In the genomic region with DNA sequence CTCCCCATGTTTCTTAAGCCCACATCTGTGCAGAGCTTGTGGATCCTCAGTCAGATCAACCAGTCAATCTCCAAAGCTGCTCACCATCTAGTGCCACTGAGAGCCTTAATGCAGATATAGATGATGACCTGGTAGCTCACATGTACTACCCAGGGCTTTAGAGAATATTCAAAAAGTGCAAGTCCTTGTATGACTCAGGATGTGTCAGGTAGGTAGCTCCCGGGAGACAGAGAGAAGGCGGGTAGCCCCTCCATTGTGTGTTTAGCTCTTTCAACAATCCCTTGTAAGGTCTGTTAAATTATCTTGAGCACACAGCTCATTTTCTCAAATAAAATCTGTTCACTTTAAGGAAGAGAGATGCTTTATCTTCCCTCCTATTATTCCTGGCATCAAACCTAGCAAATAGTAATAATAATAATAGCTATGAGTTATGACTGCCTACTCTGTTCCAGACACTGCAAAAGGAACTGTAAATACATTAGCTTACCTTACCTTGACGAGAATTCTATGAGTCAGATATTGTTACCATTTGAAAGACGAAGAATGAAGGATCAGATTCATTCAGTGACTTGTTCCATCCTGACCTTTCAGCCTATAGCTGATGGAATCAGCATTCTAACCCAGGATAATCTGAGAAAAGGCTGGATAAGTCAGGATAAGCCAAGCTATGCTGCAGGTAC, we compare ENCODE assay signal across 10 cellular contexts. TPM values are rescaled to one million over a fixed set of nuclear protein-coding genes. Genes with fewer than 3 reads are reported as not detected.
DNase-seq lines count a peak whose midpoint lies in the region; ATAC-seq, FAIRE-seq and TF ChIP-seq lines count a peak whose summit lies in the region.
"Had no signal": no experiment of that assay in that cellular context is flagged by ENCODE, and none has a peak within 500 bp of the region (broad histone marks: within the 10 kb centered on the region; RNA-seq: fewer than 3 reads in every experiment).

No MANE protein-coding gene starts in this region.

- H3K4me1 ChIP-seq in esophagus muscularis mucosa: no peaks in the 10 kb centered on the region
- H3K4me1 ChIP-seq: adrenal gland had no signal

- no peak overlapping the region for H3K27ac ChIP-seq in esophagus muscularis mucosa (replicated peaks in 1 of 4)
- H3K27ac ChIP-seq: adrenal gland had no signal

- WGBS in esophagus muscularis mucosa: 67% methylated on average over 4 of the region's 4 CpGs

- FAIRE-seq in GM18507 (lab: Jason Lieb, UNC): peak; percentile 69

- TF ChIP-seq EP300 in esophagus muscularis mucosa (IDR thresholded peaks at IDR 0.05): no peak

- no peak for DNase-seq in GM18507 (ENCODE audit: extremely low spot score, insufficient read length, low read depth)
- peak; percentile 68 for DNase-seq in esophagus muscularis mucosa (ENCODE audit: extremely low spot score)
- no peak for DNase-seq in GOT3 (lab: John Stamatoyannopoulos, UW)
- no peak for DNase-seq in ecto neural progenitor cell (ENCODE audit: low spot score)
- no peak for DNase-seq in ACHN
- DNase-seq in NCI-H2227 (lab: John Stamatoyannopoulos, UW; ENCODE audit: unreplicated experiment): no peak

- H3K4me3 ChIP-seq in esophagus muscularis mucosa: no peak overlapping the region
- H3K4me3 ChIP-seq: adrenal gland, skin epidermis had no signal

- H3K36me3 ChIP-seq in esophagus muscularis mucosa: no peaks in the 10 kb centered on the region
- H3K36me3 ChIP-seq: adrenal gland had no signal

- no peak for TF ChIP-seq POLR2A in esophagus muscularis mucosa (IDR thresholded peaks at IDR 0.05; ENCODE audit: low read depth)

- no peak for TF ChIP-seq CTCF in esophagus muscularis mucosa (IDR thresholded peaks at IDR 0.05)

- ATAC-seq in GM21367 (IDR thresholded peaks at IDR 0.05; ENCODE audit: unreplicated experiment): peak; percentile 36
- peak; percentile 58 for ATAC-seq in HG03378 (IDR thresholded peaks at IDR 0.05; ENCODE audit: unreplicated experiment)

- H3K27me3 ChIP-seq in esophagus muscularis mucosa: peaks cover 0 to 9% (median 0%) of the 10 kb centered on the region in 4 donors
- H3K27me3 ChIP-seq: adrenal gland had no signal

- intact Hi-C loops in esophagus muscularis mucosa (cut with DNase I): no loop called here

- no peaks in the 10 kb centered on the region for H3K9me3 ChIP-seq in esophagus muscularis mucosa
- H3K9me3 ChIP-seq: adrenal gland had no signal

- in situ Hi-C loops in ACHN (cut with HindIII; ENCODE audit: low pct_ligation_motif_present, low pct_unique_long_range_greater_than_20kb, low sequenced_read_pairs): no loop called here

RNA-seq across cellular contexts. Expression of a gene that starts 57.6 kb away (rescaled TPM):
- 100 to 1,000 TPM; 101 to 122 (median 111) TPM for total RNA-seq in esophagus muscularis mucosa
